1 cellular context compared by ENCODE assay signal in the genomic region with DNA sequence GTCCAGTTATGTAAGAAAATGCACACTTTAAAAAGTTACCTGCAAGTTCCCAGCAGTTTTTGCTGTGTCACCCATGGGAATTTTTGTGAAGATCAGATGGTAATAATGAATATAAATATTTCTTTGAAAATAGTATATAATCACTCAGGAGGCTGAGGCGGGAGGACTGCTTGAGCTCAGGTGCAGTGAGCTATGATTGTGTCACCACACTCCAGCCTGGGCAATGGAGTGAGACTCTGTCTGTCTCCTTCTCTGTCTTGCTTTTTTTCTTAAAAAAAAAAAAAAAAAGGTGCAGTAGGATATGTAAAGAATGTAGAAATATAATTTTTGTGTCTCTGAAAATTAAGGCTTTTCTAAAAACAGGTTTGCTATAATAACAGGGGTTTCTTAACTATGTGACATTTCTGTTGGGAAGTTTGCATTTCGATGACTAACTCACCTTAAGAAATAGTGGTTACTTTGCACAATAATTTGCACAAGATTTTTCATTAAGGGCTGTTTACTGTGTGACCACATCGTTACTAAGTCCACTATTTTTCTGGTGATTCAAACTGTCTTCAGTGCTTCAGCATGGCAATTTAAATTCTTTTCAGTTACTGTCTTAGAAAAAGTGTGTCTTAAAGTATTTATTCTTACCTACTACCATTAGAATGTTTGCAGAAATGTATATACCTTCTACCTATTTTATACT.
TF ChIP-seq lines count a peak whose summit lies in the region.

No MANE protein-coding gene starts in this region.

TF ChIP-seq in WTC11, 78 proteins besides CTCF, POLR2A, EP300 and RAD21 (continued from another document):
- TF ChIP-seq, protein P1, sequence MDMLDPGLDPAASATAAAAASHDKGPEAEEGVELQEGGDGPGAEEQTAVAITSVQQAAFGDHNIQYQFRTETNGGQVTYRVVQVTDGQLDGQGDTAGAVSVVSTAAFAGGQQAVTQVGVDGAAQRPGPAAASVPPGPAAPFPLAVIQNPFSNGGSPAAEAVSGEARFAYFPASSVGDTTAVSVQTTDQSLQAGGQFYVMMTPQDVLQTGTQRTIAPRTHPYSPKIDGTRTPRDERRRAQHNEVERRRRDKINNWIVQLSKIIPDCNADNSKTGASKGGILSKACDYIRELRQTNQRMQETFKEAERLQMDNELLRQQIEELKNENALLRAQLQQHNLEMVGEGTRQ (CRISPR knock-in tag; IDR thresholded peaks at IDR 0.05), result no peak
- no peak for TF ChIP-seq ZNF671 (CRISPR knock-in tag; IDR thresholded peaks at IDR 0.05)
- no peak for TF ChIP-seq RORB (CRISPR knock-in tag; IDR thresholded peaks at IDR 0.05)
- TF ChIP-seq RELA (CRISPR knock-in tag; IDR thresholded peaks at IDR 0.05; ENCODE audit: borderline replicate concordance), result no peak
- TF ChIP-seq, protein P2, sequence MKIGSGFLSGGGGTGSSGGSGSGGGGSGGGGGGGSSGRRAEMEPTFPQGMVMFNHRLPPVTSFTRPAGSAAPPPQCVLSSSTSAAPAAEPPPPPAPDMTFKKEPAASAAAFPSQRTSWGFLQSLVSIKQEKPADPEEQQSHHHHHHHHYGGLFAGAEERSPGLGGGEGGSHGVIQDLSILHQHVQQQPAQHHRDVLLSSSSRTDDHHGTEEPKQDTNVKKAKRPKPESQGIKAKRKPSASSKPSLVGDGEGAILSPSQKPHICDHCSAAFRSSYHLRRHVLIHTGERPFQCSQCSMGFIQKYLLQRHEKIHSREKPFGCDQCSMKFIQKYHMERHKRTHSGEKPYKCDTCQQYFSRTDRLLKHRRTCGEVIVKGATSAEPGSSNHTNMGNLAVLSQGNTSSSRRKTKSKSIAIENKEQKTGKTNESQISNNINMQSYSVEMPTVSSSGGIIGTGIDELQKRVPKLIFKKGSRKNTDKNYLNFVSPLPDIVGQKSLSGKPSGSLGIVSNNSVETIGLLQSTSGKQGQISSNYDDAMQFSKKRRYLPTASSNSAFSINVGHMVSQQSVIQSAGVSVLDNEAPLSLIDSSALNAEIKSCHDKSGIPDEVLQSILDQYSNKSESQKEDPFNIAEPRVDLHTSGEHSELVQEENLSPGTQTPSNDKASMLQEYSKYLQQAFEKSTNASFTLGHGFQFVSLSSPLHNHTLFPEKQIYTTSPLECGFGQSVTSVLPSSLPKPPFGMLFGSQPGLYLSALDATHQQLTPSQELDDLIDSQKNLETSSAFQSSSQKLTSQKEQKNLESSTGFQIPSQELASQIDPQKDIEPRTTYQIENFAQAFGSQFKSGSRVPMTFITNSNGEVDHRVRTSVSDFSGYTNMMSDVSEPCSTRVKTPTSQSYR (CRISPR knock-in tag; IDR thresholded peaks at IDR 0.05), result no peak
- TF ChIP-seq ZNF121 (CRISPR knock-in tag; IDR thresholded peaks at IDR 0.05), result no peak
- TF ChIP-seq, protein P3, sequence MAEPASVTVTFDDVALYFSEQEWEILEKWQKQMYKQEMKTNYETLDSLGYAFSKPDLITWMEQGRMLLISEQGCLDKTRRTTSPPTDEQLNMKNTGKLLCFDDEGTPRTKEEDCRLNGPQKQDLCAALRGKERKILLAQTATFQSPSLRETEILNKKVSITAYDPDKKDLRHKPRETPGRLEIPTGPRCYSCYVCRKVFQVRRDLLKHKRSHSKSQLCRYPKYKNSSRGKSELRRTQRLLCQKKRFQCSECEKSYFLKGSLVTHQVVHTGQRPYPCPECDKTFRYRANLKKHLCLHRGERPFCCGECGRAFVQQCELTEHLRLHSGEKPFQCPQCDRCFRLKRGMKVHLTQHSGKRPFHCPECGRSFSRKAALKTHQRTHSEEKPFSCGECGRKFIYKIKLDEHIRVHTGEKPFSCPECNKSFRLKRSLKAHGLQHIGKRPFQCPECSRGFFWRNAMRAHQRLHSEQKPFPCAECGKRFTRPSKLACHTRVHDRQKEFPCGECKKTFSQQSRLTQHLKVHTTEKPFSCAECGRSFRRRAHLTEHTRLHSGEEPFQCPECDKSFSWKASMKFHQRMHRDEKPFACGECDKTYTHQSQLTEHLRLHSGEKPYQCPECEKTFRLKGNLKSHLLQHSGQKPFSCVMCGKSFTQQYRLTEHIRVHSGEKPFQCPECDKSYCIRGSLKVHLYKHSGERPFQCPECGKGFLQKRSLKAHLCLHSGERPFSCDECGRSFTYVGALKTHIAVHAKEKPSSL (CRISPR knock-in tag; conservative IDR thresholded peaks at IDR 0.05), result no peak
- TF ChIP-seq TCF7 (CRISPR knock-in tag; IDR thresholded peaks at IDR 0.05; ENCODE audit: low read depth), result no peak
